Comparison of ENCODE assay signal across 8 cellular contexts in genomic region chr12:42237052-42237852, GRCh38. TPM values are rescaled to one million over a fixed set of nuclear protein-coding genes. Genes with fewer than 3 reads are reported as not detected.
DNase-seq lines count a peak whose midpoint lies in the region; ATAC-seq and TF ChIP-seq lines count a peak whose summit lies in the region.

No MANE protein-coding gene starts in this region.

- H3K36me3 ChIP-seq in endodermal cell (ENCODE audit: control insufficient read depth, insufficient read depth, low read length): peaks cover 19% of the 10 kb centered on the region

- DNase-seq in COLO668 (lab: John Stamatoyannopoulos, UW; ENCODE audit: unreplicated experiment): peak; percentile 76
- peak; percentile 73 to 81 for DNase-seq in NOMO-1 (lab: John Stamatoyannopoulos, UW; ENCODE audit: unreplicated experiment in 2 of 2)
- DNase-seq in activated CD8-positive, alpha-beta memory T cell treated with anti-CD3 and anti-CD28 coated beads, Interleukin-2, amount 10 ng/mL, durations not matched to agents 7 days and 5 days: peak; percentile 85
- DNase-seq in endodermal cell: peak; percentile 95
- DNase-seq in mesenteric fat pad (ENCODE audit: low spot score): peak; percentile 91
- DNase-seq in stimulated activated CD8-positive, alpha-beta memory T cell treated with anti-CD3 and anti-CD28 coated beads, Interleukin-15, amount 100 ng/mL, for 4 hours (ENCODE audit: low read depth in 2 of 2): peak; percentile 18 to 51

- peak; percentile 73 for TF ChIP-seq CTCF in endodermal cell (conservative IDR thresholded peaks at IDR 0.05)

- no peak overlapping the region for H3K27ac ChIP-seq in endodermal cell (ENCODE audit: low read depth, low read length)

- H3K27ac Mint-ChIP-seq in activated CD8-positive, alpha-beta memory T cell treated with anti-CD3 and anti-CD28 coated beads, Interleukin-2, amount 10 ng/mL, durations not matched to agents 7 days and 5 days: peak overlapping the region; percentile 84
- H3K27ac Mint-ChIP-seq in endodermal cell: peak overlapping the region; percentile 74

- peak overlapping the region; percentile 88 for H3K4me3 ChIP-seq in endodermal cell (ENCODE audit: low read length)

- peak overlapping the region; percentile 73 for H3K9ac ChIP-seq in endodermal cell (ENCODE audit: extremely low read depth, low read length, poor library complexity, severe bottlenecking)

- H3K4me1 ChIP-seq in endodermal cell (ENCODE audit: control insufficient read depth, insufficient read depth, low read length): no peaks in the 10 kb centered on the region

- H3K27me3 Mint-ChIP-seq in activated CD8-positive, alpha-beta memory T cell treated with anti-CD3 and anti-CD28 coated beads, Interleukin-2, amount 10 ng/mL, durations not matched to agents 7 days and 5 days: no peaks in the 10 kb centered on the region
- H3K27me3 Mint-ChIP-seq in endodermal cell (ENCODE audit: insufficient read depth): peaks cover 66% of the 10 kb centered on the region

- H3K4me1 Mint-ChIP-seq in activated CD8-positive, alpha-beta memory T cell treated with anti-CD3 and anti-CD28 coated beads, Interleukin-2, amount 10 ng/mL, durations not matched to agents 7 days and 5 days: peaks cover 44% of the 10 kb centered on the region
- peaks cover 10% of the 10 kb centered on the region for H3K4me1 Mint-ChIP-seq in endodermal cell

- peak overlapping the region; percentile 86 for H3K4me3 Mint-ChIP-seq in activated CD8-positive, alpha-beta memory T cell treated with anti-CD3 and anti-CD28 coated beads, Interleukin-2, amount 10 ng/mL, durations not matched to agents 7 days and 5 days
- peak overlapping the region; percentile 71 for H3K4me3 Mint-ChIP-seq in endodermal cell

- peaks cover 26% of the 10 kb centered on the region for H3K36me3 Mint-ChIP-seq in activated CD8-positive, alpha-beta memory T cell treated with anti-CD3 and anti-CD28 coated beads, Interleukin-2, amount 10 ng/mL, durations not matched to agents 7 days and 5 days
- peaks cover 27% of the 10 kb centered on the region for H3K36me3 Mint-ChIP-seq in endodermal cell (ENCODE audit: low read depth)

- no peaks in the 10 kb centered on the region for H3K9me3 Mint-ChIP-seq in activated CD8-positive, alpha-beta memory T cell treated with anti-CD3 and anti-CD28 coated beads, Interleukin-2, amount 10 ng/mL, durations not matched to agents 7 days and 5 days (ENCODE audit: low read depth)
- peaks cover 1% of the 10 kb centered on the region for H3K9me3 Mint-ChIP-seq in endodermal cell

- CTCF ChIA-PET in activated CD8-positive, alpha-beta memory T cell treated with anti-CD3 and anti-CD28 coated beads, Interleukin-2, amount 10 ng/mL, durations not matched to agents 7 days and 5 days (lab: Charles Lee): interaction anchor here (1.0 kb wide), 1 partner anchor 92 kb away, joined by 3 read pairs; the partner anchor contains the start of gene GXYLT1

- H3K27me3 ChIP-seq in endodermal cell (ENCODE audit: control insufficient read depth, insufficient read depth, low read length, poor library complexity, severe bottlenecking): peaks cover 27% of the 10 kb centered on the region

- peak; percentile 72 for ATAC-seq in GM19438 (IDR thresholded peaks at IDR 0.05; ENCODE audit: low read depth, unreplicated experiment)
- ATAC-seq in HG03565 (IDR thresholded peaks at IDR 0.05; ENCODE audit: unreplicated experiment): peak; percentile 77
- peak; percentile 83 for ATAC-seq in activated CD8-positive, alpha-beta memory T cell treated with anti-CD3 and anti-CD28 coated beads, Interleukin-2, amount 10 ng/mL, durations not matched to agents 7 days and 5 days

- 0% methylated on average over 3 to 56 of the region's 56 CpGs for WGBS in endodermal cell (ENCODE audit: insufficient coverage in 1 of 2, insufficient read length in 1 of 2), 2 experiments

- H3K9me3 ChIP-seq in endodermal cell (ENCODE audit: control insufficient read depth, low read length): no peaks in the 10 kb centered on the region

RNA-seq across cellular contexts. Expression of gene YAF2, which starts 0.8 kb away (rescaled TPM):
- 10 to 100 TPM; 39.7 to 42.5 TPM for total RNA-seq in activated CD8-positive, alpha-beta memory T cell treated with anti-CD3 and anti-CD28 coated beads, Interleukin-2, amount 10 ng/mL, durations not matched to agents 7 days and 5 days
- 10 to 100 TPM; 19.4 to 27.3 TPM for total RNA-seq in endodermal cell
- polyA plus RNA-seq in endodermal cell (2013, experiment 1 of 2): 24.8 TPM
- 24.9 TPM for polyA plus RNA-seq in endodermal cell (2013, experiment 2 of 2)
- total RNA-seq in mesenteric fat pad: 39.8 TPM

Comparison
In these comparisons a context has a peak if more than half of its experiments do, and no peak if none do; other contexts are left out.
1. DNase-seq: peak in every context shown above with its lines; median percentile 95 in endodermal cell; 91 in mesenteric fat pad; 85 in activated CD8-positive, alpha-beta memory T cell treated with anti-CD3 and anti-CD28 coated beads, Interleukin-2, amount 10 ng/mL, durations not matched to agents 7 days and 5 days; 77 in NOMO-1; 76 in COLO668; 34 in stimulated activated CD8-positive, alpha-beta memory T cell treated with anti-CD3 and anti-CD28 coated beads, Interleukin-15, amount 100 ng/mL, for 4 hours.